Comparison of ENCODE assay signal across 16 cellular contexts in genomic region chr7:37988721-37989650, GRCh38.
DNase-seq lines count a peak whose midpoint lies in the region; ATAC-seq and TF ChIP-seq lines count a peak whose summit lies in the region.
"Had no signal": no experiment of that assay in that cellular context is flagged by ENCODE, and none has a peak within 500 bp of the region (broad histone marks: within the 10 kb centered on the region; RNA-seq: fewer than 3 reads in every experiment).

No MANE protein-coding gene starts in this region.

- DNase-seq in LHCN-M2 (ENCODE audit: low read depth) (peak; percentile 68), colonic mucosa (peak; percentile 26), mucosa of descending colon (peak in 1 of 3 donors; percentile 27), transverse colon (no peak), OCI-LY7 (ENCODE audit: low spot score) (no peak)
- no peak for DNase-seq in stimulated activated naive B cell treated with anti-CD40 and anti-IgM and Interleukin-4, amounts not matched to agents 10 μg/mL and 1 μg/mL and 100 μg/mL, for 72 hours
- DNase-seq: ACHN; CD4-positive, CD25-positive, alpha-beta regulatory T cell; DMS153; DMS79 treated with DMSO at 0.1 percent for 48 hours; EL; H9 had no signal

- no peaks in the 10 kb centered on the region for H3K36me3 Mint-ChIP-seq in stimulated activated naive B cell treated with anti-CD40 and anti-IgM and Interleukin-4, amounts not matched to agents 10 μg/mL and 1 μg/mL and 100 μg/mL, for 72 hours
- H3K36me3 Mint-ChIP-seq: CD4-positive, CD25-positive, alpha-beta regulatory T cell had no signal

- H3K27me3 ChIP-seq in colonic mucosa (no peaks in the 10 kb centered on the region), transverse colon (no peaks in the 10 kb centered on the region)
- H3K27me3 ChIP-seq: BLaER1 treated with 17β-estradiol and CSF1 and Interleukin-3, amounts not matched to agents 10 nM and 100 nM had no signal

- TF ChIP-seq POLR2A in transverse colon (IDR thresholded peaks at IDR 0.05), result no peak

- no peak overlapping the region for H3K4me2 ChIP-seq in OCI-LY7 (ENCODE audit: low read length)
- H3K4me2 ChIP-seq: GM23338 had no signal

- H3K4me1 ChIP-seq in colonic mucosa (no peaks in the 10 kb centered on the region), mucosa of descending colon (ENCODE audit: low read depth) (peaks cover 3% of the 10 kb centered on the region), transverse colon (peaks cover 0 to 30% (median 13%) of the 10 kb centered on the region in 4 donors), OCI-LY7 (ENCODE audit: insufficient read depth, low read length, poor library complexity, severe bottlenecking) (no peaks in the 10 kb centered on the region)

- POLR2A ChIA-PET in OCI-LY7 (lab: Charles Lee), result no interaction called here

- H3K9me3 ChIP-seq in colonic mucosa (no peaks in the 10 kb centered on the region), mucosa of descending colon (no peaks in the 10 kb centered on the region), transverse colon (no peaks in the 10 kb centered on the region), OCI-LY7 (ENCODE audit: low read length) (no peaks in the 10 kb centered on the region)

- intact Hi-C loops in colonic mucosa (cut with DNase I) (no loop called here), mucosa of descending colon (cut with DNase I, micrococcal nuclease) (no loop called here), transverse colon (cut with DNase I; ENCODE audit: low total_unique reads) (no loop called here), OCI-LY7 (cut with micrococcal nuclease; ENCODE audit: unreplicated experiment) (no loop called here)

- no peaks in the 10 kb centered on the region for H4K20me1 ChIP-seq in OCI-LY7 (ENCODE audit: insufficient read depth, low read length)
- H4K20me1 ChIP-seq: BLaER1 treated with 17β-estradiol and CSF1 and Interleukin-3, amounts not matched to agents 10 nM and 100 nM had no signal

- BruUV-seq in OCI-LY7 (replicated peaks; lab: Mats Ljungman, UMichigan), result no TSS peak

- no peak overlapping the region for H3K27ac Mint-ChIP-seq in stimulated activated naive B cell treated with anti-CD40 and anti-IgM and Interleukin-4, amounts not matched to agents 10 μg/mL and 1 μg/mL and 100 μg/mL, for 72 hours
- H3K27ac Mint-ChIP-seq: CD4-positive, CD25-positive, alpha-beta regulatory T cell; GM23338 had no signal

- CTCF ChIA-PET in OCI-LY7 (lab: Charles Lee; ENCODE audit: unreplicated experiment), result no interaction called here

- TF ChIP-seq EP300 in transverse colon (IDR thresholded peaks at IDR 0.05; ENCODE audit: low read depth), result no peak

- H3K27me3 Mint-ChIP-seq in stimulated activated naive B cell treated with anti-CD40 and anti-IgM and Interleukin-4, amounts not matched to agents 10 μg/mL and 1 μg/mL and 100 μg/mL, for 72 hours, result no peaks in the 10 kb centered on the region
- H3K27me3 Mint-ChIP-seq: CD4-positive, CD25-positive, alpha-beta regulatory T cell had no signal

- H3K9me3 Mint-ChIP-seq in stimulated activated naive B cell treated with anti-CD40 and anti-IgM and Interleukin-4, amounts not matched to agents 10 μg/mL and 1 μg/mL and 100 μg/mL, for 72 hours, result no peaks in the 10 kb centered on the region

- no peaks in the 10 kb centered on the region for H3K36me3 ChIP-seq in colonic mucosa
- no peaks in the 10 kb centered on the region for H3K36me3 ChIP-seq in mucosa of descending colon (ENCODE audit: low read depth)
- no peaks in the 10 kb centered on the region for H3K36me3 ChIP-seq in transverse colon
- no peaks in the 10 kb centered on the region for H3K36me3 ChIP-seq in OCI-LY7 (ENCODE audit: insufficient read depth, low read length)
- H3K36me3 ChIP-seq: BLaER1 treated with 17β-estradiol and CSF1 and Interleukin-3, amounts not matched to agents 10 nM and 100 nM had no signal

- in situ Hi-C loops in transverse colon (cut with MboI; ENCODE audit: low pct_ligation_motif_present in 1 of 4, low pct_unique_long_range_greater_than_20kb in 1 of 4, low sequenced_read_pairs in 3 of 4), result no loop called here

- H3K4me3 ChIP-seq in colonic mucosa (no peak overlapping the region), mucosa of descending colon (no peak overlapping the region), transverse colon (no peak overlapping the region), OCI-LY7 (ENCODE audit: low read depth, low read length, poor library complexity, severe bottlenecking) (no peak overlapping the region)
- H3K4me3 ChIP-seq: BLaER1 treated with 17β-estradiol and CSF1 and Interleukin-3, amounts not matched to agents 10 nM and 100 nM; GM23338 had no signal

- H3K9ac ChIP-seq in colonic mucosa (ENCODE audit: low read depth in 2 of 2, low read length in 2 of 2), result no peak overlapping the region
- H3K9ac ChIP-seq: BLaER1 treated with 17β-estradiol and CSF1 and Interleukin-3, amounts not matched to agents 10 nM and 100 nM had no signal

- no peak overlapping the region for H3K27ac ChIP-seq in colonic mucosa
- H3K27ac ChIP-seq in transverse colon, result peak overlapping the region; percentile 57 to 77 (median 64)
- H3K27ac ChIP-seq in OCI-LY7 (ENCODE audit: low read depth, low read length, poor library complexity, severe bottlenecking), result no peak overlapping the region
- H3K27ac ChIP-seq: BLaER1 treated with 17β-estradiol and CSF1 and Interleukin-3, amounts not matched to agents 10 nM and 100 nM had no signal

- H3K4me1 Mint-ChIP-seq in stimulated activated naive B cell treated with anti-CD40 and anti-IgM and Interleukin-4, amounts not matched to agents 10 μg/mL and 1 μg/mL and 100 μg/mL, for 72 hours, result peaks cover 3 to 5% of the 10 kb centered on the region in 2 donors

- H3K9me2 ChIP-seq in OCI-LY7 (ENCODE audit: insufficient read depth, low read length), result no peaks in the 10 kb centered on the region

- 62 to 67% methylated on average over 6 to 7 of the region's 7 CpGs for WGBS in transverse colon (ENCODE audit: low coverage in 1 of 2), 2 donors

- no peaks in the 10 kb centered on the region for H3K79me2 ChIP-seq in OCI-LY7 (ENCODE audit: insufficient read depth, low read depth, low read length)

- H2AFZ ChIP-seq in OCI-LY7 (ENCODE audit: low read length), result no peak overlapping the region
- H2AFZ ChIP-seq: GM23338 had no signal

- TF ChIP-seq CTCF in colonic mucosa (IDR thresholded peaks at IDR 0.05) (no peak), mucosa of descending colon (IDR thresholded peaks at IDR 0.05) (no peak), transverse colon (IDR thresholded peaks at IDR 0.05) (no peak), OCI-LY7 (conservative IDR thresholded peaks at IDR 0.05; ENCODE audit: low read length) (no peak)

- no peak overlapping the region for H3K4me3 Mint-ChIP-seq in stimulated activated naive B cell treated with anti-CD40 and anti-IgM and Interleukin-4, amounts not matched to agents 10 μg/mL and 1 μg/mL and 100 μg/mL, for 72 hours
- H3K4me3 Mint-ChIP-seq: CD4-positive, CD25-positive, alpha-beta regulatory T cell; GM23338; H9 had no signal

- ATAC-seq in mucosa of descending colon (peak; percentile 72), HG03108 (IDR thresholded peaks at IDR 0.05; ENCODE audit: unreplicated experiment) (no peak)
- no peak for ATAC-seq in stimulated activated naive B cell treated with anti-CD40 and anti-IgM and Interleukin-4, amounts not matched to agents 10 μg/mL and 1 μg/mL and 100 μg/mL, for 72 hours (replicated peaks)
- ATAC-seq: GM23338, HepG2 had no signal

Comparison
In these comparisons a context has a peak if more than half of its experiments do, and no peak if none do; other contexts are left out.
1. DNase-seq: peak in LHCN-M2 (single experiment) and colonic mucosa (single experiment); none in transverse colon (single experiment), OCI-LY7 (single experiment) and stimulated activated naive B cell treated with anti-CD40 and anti-IgM and Interleukin-4, amounts not matched to agents 10 μg/mL and 1 μg/mL and 100 μg/mL, for 72 hours (single experiment).
2. H3K27ac ChIP-seq: peak in transverse colon (4 of 4); none in colonic mucosa (single experiment) and OCI-LY7 (single experiment).